1 cellular context compared by ENCODE assay signal in the genomic region with DNA sequence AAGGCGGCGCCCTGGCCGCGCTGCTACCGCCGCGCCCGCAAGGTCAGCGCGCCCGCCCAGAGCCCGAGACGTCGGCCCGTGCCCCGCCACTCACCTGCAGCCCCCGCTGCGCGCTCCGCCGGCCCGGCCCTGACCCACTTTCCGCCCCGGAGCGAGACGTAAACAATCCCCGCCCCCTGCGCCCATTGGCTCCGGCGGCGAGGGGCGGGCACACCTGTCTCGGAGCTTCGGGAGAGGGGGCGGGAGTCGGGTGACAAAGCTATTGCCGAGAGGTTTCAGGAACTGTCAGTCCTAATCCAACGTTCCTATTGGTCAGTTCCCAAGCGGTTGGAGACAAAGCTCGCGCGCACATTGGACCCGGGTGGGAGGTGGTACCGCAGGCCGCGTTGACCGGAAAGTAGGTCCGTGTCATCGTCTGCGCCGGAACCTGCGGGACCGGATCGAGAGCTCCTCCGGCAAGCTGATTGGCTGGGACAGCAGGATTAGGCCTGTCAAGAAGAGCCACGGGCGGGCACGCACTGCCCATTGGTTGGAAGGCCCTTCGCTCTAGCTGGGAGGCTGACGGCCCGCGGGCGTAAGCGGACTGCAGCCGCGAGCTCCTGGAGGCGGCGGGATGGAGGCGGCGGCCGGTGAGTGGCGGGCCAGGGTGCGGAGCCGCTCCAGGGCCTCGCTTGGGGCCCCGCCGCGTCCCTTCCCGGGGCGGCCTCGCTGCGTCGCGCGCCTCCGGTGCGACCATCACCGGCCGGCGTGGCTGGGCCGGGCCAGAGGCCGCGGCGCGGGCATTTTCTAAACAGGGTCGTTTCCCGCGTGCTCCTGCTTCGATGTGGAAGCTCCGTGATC.
TF ChIP-seq lines count a peak whose summit lies in the region.

A gene with protein sequence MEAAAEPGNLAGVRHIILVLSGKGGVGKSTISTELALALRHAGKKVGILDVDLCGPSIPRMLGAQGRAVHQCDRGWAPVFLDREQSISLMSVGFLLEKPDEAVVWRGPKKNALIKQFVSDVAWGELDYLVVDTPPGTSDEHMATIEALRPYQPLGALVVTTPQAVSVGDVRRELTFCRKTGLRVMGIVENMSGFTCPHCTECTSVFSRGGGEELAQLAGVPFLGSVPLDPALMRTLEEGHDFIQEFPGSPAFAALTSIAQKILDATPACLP (plus strand): TSS at position 553 of the 840 bp plus-strand sequence. CDS start 61 bp downstream, at position 614.
A gene (minus strand): TSS at position 164 of the 840 bp plus-strand sequence. CDS start 1,088 bp downstream, outside the sequence.

TF ChIP-seq in K562, 482 proteins besides CTCF, POLR2A, EP300 and RAD21 (continued from another document and continues in another):
- TF ChIP-seq, protein P1, sequence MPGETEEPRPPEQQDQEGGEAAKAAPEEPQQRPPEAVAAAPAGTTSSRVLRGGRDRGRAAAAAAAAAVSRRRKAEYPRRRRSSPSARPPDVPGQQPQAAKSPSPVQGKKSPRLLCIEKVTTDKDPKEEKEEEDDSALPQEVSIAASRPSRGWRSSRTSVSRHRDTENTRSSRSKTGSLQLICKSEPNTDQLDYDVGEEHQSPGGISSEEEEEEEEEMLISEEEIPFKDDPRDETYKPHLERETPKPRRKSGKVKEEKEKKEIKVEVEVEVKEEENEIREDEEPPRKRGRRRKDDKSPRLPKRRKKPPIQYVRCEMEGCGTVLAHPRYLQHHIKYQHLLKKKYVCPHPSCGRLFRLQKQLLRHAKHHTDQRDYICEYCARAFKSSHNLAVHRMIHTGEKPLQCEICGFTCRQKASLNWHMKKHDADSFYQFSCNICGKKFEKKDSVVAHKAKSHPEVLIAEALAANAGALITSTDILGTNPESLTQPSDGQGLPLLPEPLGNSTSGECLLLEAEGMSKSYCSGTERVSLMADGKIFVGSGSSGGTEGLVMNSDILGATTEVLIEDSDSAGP (CRISPR knock-in tag; IDR thresholded peaks at IDR 0.05): no peak
- TF ChIP-seq, protein P2, sequence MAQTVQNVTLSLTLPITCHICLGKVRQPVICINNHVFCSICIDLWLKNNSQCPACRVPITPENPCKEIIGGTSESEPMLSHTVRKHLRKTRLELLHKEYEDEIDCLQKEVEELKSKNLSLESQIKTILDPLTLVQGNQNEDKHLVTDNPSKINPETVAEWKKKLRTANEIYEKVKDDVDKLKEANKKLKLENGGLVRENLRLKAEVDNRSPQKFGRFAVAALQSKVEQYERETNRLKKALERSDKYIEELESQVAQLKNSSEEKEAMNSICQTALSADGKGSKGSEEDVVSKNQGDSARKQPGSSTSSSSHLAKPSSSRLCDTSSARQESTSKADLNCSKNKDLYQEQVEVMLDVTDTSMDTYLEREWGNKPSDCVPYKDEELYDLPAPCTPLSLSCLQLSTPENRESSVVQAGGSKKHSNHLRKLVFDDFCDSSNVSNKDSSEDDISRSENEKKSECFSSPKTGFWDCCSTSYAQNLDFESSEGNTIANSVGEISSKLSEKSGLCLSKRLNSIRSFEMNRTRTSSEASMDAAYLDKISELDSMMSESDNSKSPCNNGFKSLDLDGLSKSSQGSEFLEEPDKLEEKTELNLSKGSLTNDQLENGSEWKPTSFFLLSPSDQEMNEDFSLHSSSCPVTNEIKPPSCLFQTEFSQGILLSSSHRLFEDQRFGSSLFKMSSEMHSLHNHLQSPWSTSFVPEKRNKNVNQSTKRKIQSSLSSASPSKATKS (CRISPR knock-in tag; IDR thresholded peaks at IDR 0.05): no peak
- TF ChIP-seq ZNF239 (CRISPR knock-in tag; IDR thresholded peaks at IDR 0.05) (no peak; the same call in 1 of the 2 replicates), PTRF (tag; IDR thresholded peaks at IDR 0.05) (no peak), STAT5A (IDR thresholded peaks at IDR 0.05; ENCODE audit: borderline replicate concordance, low read length) (no peak), PRMT5 (CRISPR knock-in tag; IDR thresholded peaks at IDR 0.05) (no peak), HDAC8 (tag; IDR thresholded peaks at IDR 0.05) (no peak), SOX6 (IDR thresholded peaks at IDR 0.05) (no peak), TFAM (CRISPR knock-in tag; conservative IDR thresholded peaks at IDR 0.05) (no peak), KLF10 (CRISPR knock-in tag; IDR thresholded peaks at IDR 0.05) (no peak), MXI1 (IDR thresholded peaks at IDR 0.05; ENCODE audit: low read depth, low read length) (0 out of 2 replicates have a peak, but pooled peaks have one; percentile 17), SAP30 (IDR thresholded peaks at IDR 0.05; ENCODE audit: borderline replicate concordance, insufficient read depth, low read depth, low read length, poor library complexity, severe bottlenecking) (no peak), CCAR2 (IDR thresholded peaks at IDR 0.05; ENCODE audit: low read depth, low read length) (no peak), MEF2A (IDR thresholded peaks at IDR 0.05; ENCODE audit: control insufficient read depth, low read depth, low read length) (no peak), ILK (tag; IDR thresholded peaks at IDR 0.05; ENCODE audit: borderline replicate concordance, low read depth) (no peak), NONO (IDR thresholded peaks at IDR 0.05; ENCODE audit: low read depth in 2 of 2, low read length in 1 of 2) (peak in 1 of 2 experiments; percentile 82; a peak in 2 of 4 replicates), SMAD3 (CRISPR knock-in tag; conservative IDR thresholded peaks at IDR 0.05) (no peak), NFXL1 (CRISPR knock-in tag; IDR thresholded peaks at IDR 0.05) (no peak), GATAD2B (IDR thresholded peaks at IDR 0.05; ENCODE audit: borderline replicate concordance) (peak; percentile 70; the same call in 1 of the 2 replicates)
- TF ChIP-seq, protein P3, sequence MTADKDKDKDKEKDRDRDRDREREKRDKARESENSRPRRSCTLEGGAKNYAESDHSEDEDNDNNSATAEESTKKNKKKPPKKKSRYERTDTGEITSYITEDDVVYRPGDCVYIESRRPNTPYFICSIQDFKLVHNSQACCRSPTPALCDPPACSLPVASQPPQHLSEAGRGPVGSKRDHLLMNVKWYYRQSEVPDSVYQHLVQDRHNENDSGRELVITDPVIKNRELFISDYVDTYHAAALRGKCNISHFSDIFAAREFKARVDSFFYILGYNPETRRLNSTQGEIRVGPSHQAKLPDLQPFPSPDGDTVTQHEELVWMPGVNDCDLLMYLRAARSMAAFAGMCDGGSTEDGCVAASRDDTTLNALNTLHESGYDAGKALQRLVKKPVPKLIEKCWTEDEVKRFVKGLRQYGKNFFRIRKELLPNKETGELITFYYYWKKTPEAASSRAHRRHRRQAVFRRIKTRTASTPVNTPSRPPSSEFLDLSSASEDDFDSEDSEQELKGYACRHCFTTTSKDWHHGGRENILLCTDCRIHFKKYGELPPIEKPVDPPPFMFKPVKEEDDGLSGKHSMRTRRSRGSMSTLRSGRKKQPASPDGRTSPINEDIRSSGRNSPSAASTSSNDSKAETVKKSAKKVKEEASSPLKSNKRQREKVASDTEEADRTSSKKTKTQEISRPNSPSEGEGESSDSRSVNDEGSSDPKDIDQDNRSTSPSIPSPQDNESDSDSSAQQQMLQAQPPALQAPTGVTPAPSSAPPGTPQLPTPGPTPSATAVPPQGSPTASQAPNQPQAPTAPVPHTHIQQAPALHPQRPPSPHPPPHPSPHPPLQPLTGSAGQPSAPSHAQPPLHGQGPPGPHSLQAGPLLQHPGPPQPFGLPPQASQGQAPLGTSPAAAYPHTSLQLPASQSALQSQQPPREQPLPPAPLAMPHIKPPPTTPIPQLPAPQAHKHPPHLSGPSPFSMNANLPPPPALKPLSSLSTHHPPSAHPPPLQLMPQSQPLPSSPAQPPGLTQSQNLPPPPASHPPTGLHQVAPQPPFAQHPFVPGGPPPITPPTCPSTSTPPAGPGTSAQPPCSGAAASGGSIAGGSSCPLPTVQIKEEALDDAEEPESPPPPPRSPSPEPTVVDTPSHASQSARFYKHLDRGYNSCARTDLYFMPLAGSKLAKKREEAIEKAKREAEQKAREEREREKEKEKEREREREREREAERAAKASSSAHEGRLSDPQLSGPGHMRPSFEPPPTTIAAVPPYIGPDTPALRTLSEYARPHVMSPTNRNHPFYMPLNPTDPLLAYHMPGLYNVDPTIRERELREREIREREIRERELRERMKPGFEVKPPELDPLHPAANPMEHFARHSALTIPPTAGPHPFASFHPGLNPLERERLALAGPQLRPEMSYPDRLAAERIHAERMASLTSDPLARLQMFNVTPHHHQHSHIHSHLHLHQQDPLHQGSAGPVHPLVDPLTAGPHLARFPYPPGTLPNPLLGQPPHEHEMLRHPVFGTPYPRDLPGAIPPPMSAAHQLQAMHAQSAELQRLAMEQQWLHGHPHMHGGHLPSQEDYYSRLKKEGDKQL (CRISPR knock-in tag; IDR thresholded peaks at IDR 0.05; ENCODE audit: borderline replicate concordance): no peak
- TF ChIP-seq, protein P4, sequence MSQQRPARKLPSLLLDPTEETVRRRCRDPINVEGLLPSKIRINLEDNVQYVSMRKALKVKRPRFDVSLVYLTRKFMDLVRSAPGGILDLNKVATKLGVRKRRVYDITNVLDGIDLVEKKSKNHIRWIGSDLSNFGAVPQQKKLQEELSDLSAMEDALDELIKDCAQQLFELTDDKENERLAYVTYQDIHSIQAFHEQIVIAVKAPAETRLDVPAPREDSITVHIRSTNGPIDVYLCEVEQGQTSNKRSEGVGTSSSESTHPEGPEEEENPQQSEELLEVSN (IDR thresholded peaks at IDR 0.05; ENCODE audit: borderline replicate concordance in 1 of 2, extremely low read depth in 1 of 2, insufficient read depth in 1 of 2, insufficient read length in 1 of 2, low read depth in 1 of 2, low read length in 1 of 2, poor library complexity in 1 of 2, severe bottlenecking in 1 of 2): peak in 1 of 2 experiments; percentile 65
- TF ChIP-seq, protein P5, sequence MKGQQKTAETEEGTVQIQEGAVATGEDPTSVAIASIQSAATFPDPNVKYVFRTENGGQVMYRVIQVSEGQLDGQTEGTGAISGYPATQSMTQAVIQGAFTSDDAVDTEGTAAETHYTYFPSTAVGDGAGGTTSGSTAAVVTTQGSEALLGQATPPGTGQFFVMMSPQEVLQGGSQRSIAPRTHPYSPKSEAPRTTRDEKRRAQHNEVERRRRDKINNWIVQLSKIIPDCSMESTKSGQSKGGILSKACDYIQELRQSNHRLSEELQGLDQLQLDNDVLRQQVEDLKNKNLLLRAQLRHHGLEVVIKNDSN (CRISPR knock-in tag; IDR thresholded peaks at IDR 0.05): 0 out of 2 replicates have a peak, but pooled peaks have one; percentile 18
- TF ChIP-seq, protein P6, sequence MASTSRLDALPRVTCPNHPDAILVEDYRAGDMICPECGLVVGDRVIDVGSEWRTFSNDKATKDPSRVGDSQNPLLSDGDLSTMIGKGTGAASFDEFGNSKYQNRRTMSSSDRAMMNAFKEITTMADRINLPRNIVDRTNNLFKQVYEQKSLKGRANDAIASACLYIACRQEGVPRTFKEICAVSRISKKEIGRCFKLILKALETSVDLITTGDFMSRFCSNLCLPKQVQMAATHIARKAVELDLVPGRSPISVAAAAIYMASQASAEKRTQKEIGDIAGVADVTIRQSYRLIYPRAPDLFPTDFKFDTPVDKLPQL (IDR thresholded peaks at IDR 0.05; ENCODE audit: extremely low read depth, insufficient read length): no peak
- TF ChIP-seq, protein P7, sequence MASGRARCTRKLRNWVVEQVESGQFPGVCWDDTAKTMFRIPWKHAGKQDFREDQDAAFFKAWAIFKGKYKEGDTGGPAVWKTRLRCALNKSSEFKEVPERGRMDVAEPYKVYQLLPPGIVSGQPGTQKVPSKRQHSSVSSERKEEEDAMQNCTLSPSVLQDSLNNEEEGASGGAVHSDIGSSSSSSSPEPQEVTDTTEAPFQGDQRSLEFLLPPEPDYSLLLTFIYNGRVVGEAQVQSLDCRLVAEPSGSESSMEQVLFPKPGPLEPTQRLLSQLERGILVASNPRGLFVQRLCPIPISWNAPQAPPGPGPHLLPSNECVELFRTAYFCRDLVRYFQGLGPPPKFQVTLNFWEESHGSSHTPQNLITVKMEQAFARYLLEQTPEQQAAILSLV (tag; IDR thresholded peaks at IDR 0.05): no peak
- TF ChIP-seq, protein P8, sequence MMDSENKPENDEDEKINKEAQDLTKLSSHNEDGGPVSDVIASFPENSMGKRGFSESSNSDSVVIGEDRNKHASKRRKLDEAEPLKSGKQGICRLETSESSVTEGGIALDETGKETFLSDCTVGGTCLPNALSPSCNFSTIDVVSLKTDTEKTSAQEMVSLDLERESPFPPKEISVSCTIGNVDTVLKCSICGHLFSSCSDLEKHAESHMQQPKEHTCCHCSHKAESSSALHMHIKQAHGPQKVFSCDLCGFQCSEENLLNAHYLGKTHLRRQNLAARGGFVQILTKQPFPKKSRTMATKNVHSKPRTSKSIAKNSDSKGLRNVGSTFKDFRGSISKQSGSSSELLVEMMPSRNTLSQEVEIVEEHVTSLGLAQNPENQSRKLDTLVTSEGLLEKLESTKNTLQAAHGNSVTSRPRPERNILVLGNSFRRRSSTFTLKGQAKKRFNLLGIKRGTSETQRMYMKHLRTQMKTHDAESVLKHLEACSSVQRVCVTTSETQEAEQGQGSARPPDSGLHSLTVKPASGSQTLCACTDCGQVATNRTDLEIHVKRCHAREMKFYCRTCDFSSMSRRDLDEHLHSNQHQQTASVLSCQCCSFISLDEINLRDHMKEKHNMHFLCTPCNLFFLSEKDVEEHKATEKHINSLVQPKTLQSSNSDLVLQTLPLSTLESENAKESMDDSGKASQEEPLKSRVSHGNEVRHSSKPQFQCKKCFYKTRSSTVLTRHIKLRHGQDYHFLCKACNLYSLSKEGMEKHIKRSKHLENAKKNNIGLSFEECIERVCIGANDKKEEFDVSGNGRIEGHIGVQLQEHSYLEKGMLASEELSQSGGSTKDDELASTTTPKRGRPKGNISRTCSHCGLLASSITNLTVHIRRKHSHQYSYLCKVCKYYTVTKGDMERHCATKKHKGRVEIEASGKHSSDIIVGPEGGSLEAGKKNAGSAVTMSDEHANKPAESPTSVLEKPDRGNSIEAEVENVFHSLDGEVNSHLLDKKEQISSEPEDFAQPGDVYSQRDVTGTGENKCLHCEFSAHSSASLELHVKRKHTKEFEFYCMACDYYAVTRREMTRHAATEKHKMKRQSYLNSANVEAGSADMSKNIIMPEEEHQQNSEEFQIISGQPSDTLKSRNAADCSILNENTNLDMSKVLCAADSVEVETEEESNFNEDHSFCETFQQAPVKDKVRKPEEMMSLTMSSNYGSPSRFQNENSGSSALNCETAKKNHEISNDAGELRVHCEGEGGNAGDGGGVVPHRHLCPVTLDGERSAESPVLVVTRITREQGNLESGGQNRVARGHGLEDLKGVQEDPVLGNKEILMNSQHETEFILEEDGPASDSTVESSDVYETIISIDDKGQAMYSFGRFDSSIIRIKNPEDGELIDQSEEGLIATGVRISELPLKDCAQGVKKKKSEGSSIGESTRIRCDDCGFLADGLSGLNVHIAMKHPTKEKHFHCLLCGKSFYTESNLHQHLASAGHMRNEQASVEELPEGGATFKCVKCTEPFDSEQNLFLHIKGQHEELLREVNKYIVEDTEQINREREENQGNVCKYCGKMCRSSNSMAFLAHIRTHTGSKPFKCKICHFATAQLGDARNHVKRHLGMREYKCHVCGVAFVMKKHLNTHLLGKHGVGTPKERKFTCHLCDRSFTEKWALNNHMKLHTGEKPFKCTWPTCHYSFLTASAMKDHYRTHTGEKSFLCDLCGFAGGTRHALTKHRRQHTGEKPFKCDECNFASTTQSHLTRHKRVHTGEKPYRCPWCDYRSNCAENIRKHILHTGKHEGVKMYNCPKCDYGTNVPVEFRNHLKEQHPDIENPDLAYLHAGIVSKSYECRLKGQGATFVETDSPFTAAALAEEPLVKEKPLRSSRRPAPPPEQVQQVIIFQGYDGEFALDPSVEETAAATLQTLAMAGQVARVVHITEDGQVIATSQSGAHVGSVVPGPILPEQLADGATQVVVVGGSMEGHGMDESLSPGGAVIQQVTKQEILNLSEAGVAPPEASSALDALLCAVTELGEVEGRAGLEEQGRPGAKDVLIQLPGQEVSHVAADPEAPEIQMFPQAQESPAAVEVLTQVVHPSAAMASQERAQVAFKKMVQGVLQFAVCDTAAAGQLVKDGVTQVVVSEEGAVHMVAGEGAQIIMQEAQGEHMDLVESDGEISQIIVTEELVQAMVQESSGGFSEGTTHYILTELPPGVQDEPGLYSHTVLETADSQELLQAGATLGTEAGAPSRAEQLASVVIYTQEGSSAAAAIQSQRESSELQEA (IDR thresholded peaks at IDR 0.05; ENCODE audit: low read depth): no peak
